Comparison of ENCODE assay signal across 8 cellular contexts in genomic region chr7:73308074-73308664, GRCh38. TPM values are rescaled to one million over a fixed set of nuclear protein-coding genes. Genes with fewer than 3 reads are reported as not detected.
DNase-seq lines count a peak whose midpoint lies in the region; ATAC-seq and TF ChIP-seq lines count a peak whose summit lies in the region.

No MANE protein-coding gene starts in this region.

- DNase-seq in brain microvascular endothelial cell (no peak), lower leg skin (ENCODE audit: low spot score in 2 of 2) (no peak), type B pancreatic cell (ENCODE audit: extremely low spot score, unreplicated experiment) (no peak), pons (ENCODE audit: low spot score) (no peak), AG20443 (ENCODE audit: low spot score) (no peak)

- peak overlapping the region; percentile 72 for H3K4me2 ChIP-seq in DOHH2 (ENCODE audit: low read length)

- ATAC-seq in GM21423 (IDR thresholded peaks at IDR 0.05; ENCODE audit: unreplicated experiment), result peak; percentile 39

- H3K27ac Mint-ChIP-seq in type B pancreatic cell, result peak overlapping the region; percentile 79

- no peaks in the 10 kb centered on the region for H3F3A ChIP-seq in DOHH2 (ENCODE audit: control insufficient read depth, insufficient read depth)

- H3K36me3 Mint-ChIP-seq in type B pancreatic cell, result peaks cover 4% of the 10 kb centered on the region

- H3K27ac ChIP-seq in DOHH2 (ENCODE audit: low read depth, low read length), result peak overlapping the region; percentile 57
- H3K27ac ChIP-seq in HUES48 (ENCODE audit: low read depth, low read length), result peak overlapping the region; percentile 45
- H3K27ac ChIP-seq in brain microvascular endothelial cell, result no peak overlapping the region

- no peak for TF ChIP-seq POLR2A in lower leg skin (IDR thresholded peaks at IDR 0.05)

- no peaks in the 10 kb centered on the region for H3K9me3 Mint-ChIP-seq in type B pancreatic cell

- no peaks in the 10 kb centered on the region for H3K9me2 ChIP-seq in DOHH2 (replicated peaks; ENCODE audit: control insufficient read depth, low read length)

- in situ Hi-C loops in brain microvascular endothelial cell (cut with HindIII; ENCODE audit: low pct_ligation_motif_present, low sequenced_read_pairs), result no loop called here

- H3K4me1 ChIP-seq in DOHH2 (ENCODE audit: control insufficient read depth, low read length) (peaks cover 20% of the 10 kb centered on the region), HUES48 (ENCODE audit: control insufficient read depth, insufficient read depth, low read length) (peaks cover 3% of the 10 kb centered on the region; the same call in 1 of the 2 replicates)

- H3K9me3 ChIP-seq in DOHH2 (ENCODE audit: control insufficient read depth, insufficient read depth, low read length), result no peaks in the 10 kb centered on the region
- H3K9me3 ChIP-seq in HUES48 (ENCODE audit: control insufficient read depth, insufficient read depth, low read length), result no peaks in the 10 kb centered on the region

- intact Hi-C loops in lower leg skin (cut with DNase I; ENCODE audit: low total_unique reads), result no loop called here

- peak overlapping the region; percentile 96 for H3K4me3 Mint-ChIP-seq in type B pancreatic cell

- H3K79me2 ChIP-seq in DOHH2 (ENCODE audit: control insufficient read depth, low read length), result peaks cover 36% of the 10 kb centered on the region

- peaks cover 6% of the 10 kb centered on the region; the same call in 1 of the 2 replicates for H4K20me1 ChIP-seq in DOHH2 (ENCODE audit: control insufficient read depth, insufficient read depth, low read depth, low read length)

- H3K4me1 Mint-ChIP-seq in type B pancreatic cell (ENCODE audit: unreplicated experiment), result peaks cover 13% of the 10 kb centered on the region

- H3K36me3 ChIP-seq in DOHH2 (ENCODE audit: control insufficient read depth, low read length), result peaks cover 44% of the 10 kb centered on the region
- H3K36me3 ChIP-seq in HUES48 (ENCODE audit: control insufficient read depth, insufficient read depth, low read length), result peaks cover 35% of the 10 kb centered on the region
- H3K36me3 ChIP-seq in brain microvascular endothelial cell (replicated peaks), result no peaks in the 10 kb centered on the region

- TF ChIP-seq CTCF in DOHH2 (IDR thresholded peaks at IDR 0.05; ENCODE audit: low read depth, low read length, poor library complexity, severe bottlenecking) (no peak), brain microvascular endothelial cell (IDR thresholded peaks at IDR 0.05; ENCODE audit: low read depth, low read length, missing control alignments) (no peak), lower leg skin (IDR thresholded peaks at IDR 0.05) (no peak), type B pancreatic cell (conservative IDR thresholded peaks at IDR 0.05) (no peak)

- H3K9ac ChIP-seq in HUES48 (ENCODE audit: low read depth, low read length), result peak overlapping the region; percentile 58

- 17 to 19% methylated on average over 24 to 34 of the region's 43 CpGs for WGBS in lower leg skin, 2 donors

- no peaks in the 10 kb centered on the region for H3K27me3 Mint-ChIP-seq in type B pancreatic cell

- H3K27me3 ChIP-seq in DOHH2 (ENCODE audit: control insufficient read depth, low read length) (no peaks in the 10 kb centered on the region), HUES48 (ENCODE audit: control insufficient read depth, insufficient read depth, low read length) (no peaks in the 10 kb centered on the region), brain microvascular endothelial cell (replicated peaks) (no peaks in the 10 kb centered on the region)

- peak overlapping the region; percentile 78 for H3K4me3 ChIP-seq in DOHH2 (ENCODE audit: low read length)
- H3K4me3 ChIP-seq in HUES48 (ENCODE audit: low read depth, low read length), result peak overlapping the region; percentile 93
- H3K4me3 ChIP-seq in brain microvascular endothelial cell (ENCODE audit: low read depth, low read length), result peak overlapping the region; percentile 66
- peak overlapping the region; percentile 68 for H3K4me3 ChIP-seq in lower leg skin (ENCODE audit: low read depth, poor library complexity, severe bottlenecking)

RNA-seq across cellular contexts. Expression of gene NSUN5, which starts 0.5 kb away (rescaled TPM):
- 10 to 100 TPM; 31.4 to 39.7 (median 35.0) TPM for total RNA-seq in lower leg skin
- 21.3 and 26.8 TPM in 2 replicates for total RNA-seq in type B pancreatic cell (ENCODE audit: low replicate concordance)

RNA-seq across cellular contexts. Expression of gene TRIM50, which starts 19.7 kb away (rescaled TPM):
- total RNA-seq in lower leg skin (under 1 TPM in 1 of 4 donors, not detected in 3; 0.39 TPM), type B pancreatic cell (ENCODE audit: low replicate concordance) (0.76 and 4.6 TPM in 2 replicates)

RNA-seq across cellular contexts. Expression of gene FKBP6, which starts 19.8 kb away (rescaled TPM):
- under 1 TPM in 1 of 4 donors, not detected in 3; 0.15 TPM for total RNA-seq in lower leg skin
- total RNA-seq in type B pancreatic cell (ENCODE audit: low replicate concordance), result not detected in 2 replicates
